Comparison of ENCODE assay signal across 25 cellular contexts in genomic region chrX:8845469-8845868, GRCh38. TPM values are rescaled to one million over a fixed set of nuclear protein-coding genes. Genes with fewer than 3 reads are reported as not detected.
"Had no signal": no experiment of that assay in that cellular context is flagged by ENCODE, and none has a peak within 500 bp of the region (broad histone marks: within the 10 kb centered on the region; RNA-seq: fewer than 3 reads in every experiment).

No MANE protein-coding gene starts in this region.

- H3K9me3 Mint-ChIP-seq: activated naive CD8-positive, alpha-beta T cell treated with anti-CD3 and anti-CD28 coated beads, Interleukin-2, amount 10 ng/mL, durations not matched to agents 7 days and 5 days; central memory CD8-positive, alpha-beta T cell; T-helper 1 cell treated with Interleukin-12 subunit alpha and Interleukin-12 subunit beta and Interleukin-4 antibody, amounts not matched to agents 30 μg/mL and 1 μg/mL, for 36 hours had no signal

- H3K9me3 ChIP-seq: ascending aorta, Peyer's patch had no signal

- H3K27ac ChIP-seq: ascending aorta, Peyer's patch had no signal

- H3K4me1 Mint-ChIP-seq: activated naive CD8-positive, alpha-beta T cell treated with anti-CD3 and anti-CD28 coated beads, Interleukin-2, amount 10 ng/mL, durations not matched to agents 7 days and 5 days; central memory CD8-positive, alpha-beta T cell had no signal

- DNase-seq: activated CD4-positive, alpha-beta T cell treated with anti-CD3 and anti-CD28 coated beads for 4 hours; activated CD4-positive, alpha-beta T cell treated with anti-CD3 and anti-CD28 coated beads, Interleukin-2, amount 50 U/mL, for 4 hours; activated CD8-positive, alpha-beta memory T cell treated with anti-CD3 and anti-CD28 coated beads, Interleukin-2, amount 50 U/mL, for 48 hours; activated CD8-positive, alpha-beta T cell treated with anti-CD3 and anti-CD28 coated beads, Interleukin-2, amount 10 ng/mL, durations not matched to agents 7 days and 5 days; activated naive CD4-positive, alpha-beta T cell treated with anti-CD3 and anti-CD28 coated beads, Interleukin-2, amount 50 U/mL, for 16 hours; activated naive CD8-positive, alpha-beta T cell treated with anti-CD3 and anti-CD28 coated beads, Interleukin-2, amount 10 ng/mL, durations not matched to agents 7 days and 5 days; activated T-cell treated with anti-CD3 and anti-CD28 coated beads, Interleukin-2, amount 50 U/mL, for 1 hour; KG1; NCI-H1092; NCI-H1417; NCI-H1930; NCI-H2171 treated with DMSO at 0.1 percent for 48 hours; NCI-H526; NCI-H774; Peyer's patch; SHP77 treated with DMSO at 0.1 percent for 48 hours had no signal

- ATAC-seq: activated CD4-positive, CD25-positive, alpha-beta regulatory T cell treated with anti-CD3 and anti-CD28 coated beads, Interleukin-2, amount 50 U/mL, for 24 hours; activated CD8-positive, alpha-beta T cell treated with anti-CD3 and anti-CD28 coated beads, Interleukin-2, amount 10 ng/mL, durations not matched to agents 7 days and 5 days had no signal

- H3K36me3 Mint-ChIP-seq: activated naive CD8-positive, alpha-beta T cell treated with anti-CD3 and anti-CD28 coated beads, Interleukin-2, amount 10 ng/mL, durations not matched to agents 7 days and 5 days; brain had no signal

- H3K4me1 ChIP-seq: ascending aorta, Peyer's patch had no signal

- H3K4me3 ChIP-seq: ascending aorta, Peyer's patch had no signal

- H3K4me3 Mint-ChIP-seq: activated CD8-positive, alpha-beta T cell treated with anti-CD3 and anti-CD28 coated beads, Interleukin-2, amount 10 ng/mL, durations not matched to agents 7 days and 5 days; activated naive CD8-positive, alpha-beta T cell treated with anti-CD3 and anti-CD28 coated beads, Interleukin-2, amount 10 ng/mL, durations not matched to agents 7 days and 5 days; central memory CD8-positive, alpha-beta T cell; T-helper 1 cell treated with Interleukin-12 subunit alpha and Interleukin-12 subunit beta and Interleukin-4 antibody, amounts not matched to agents 30 μg/mL and 1 μg/mL, for 36 hours had no signal

- H3K27ac Mint-ChIP-seq: activated CD8-positive, alpha-beta T cell treated with anti-CD3 and anti-CD28 coated beads, Interleukin-2, amount 10 ng/mL, durations not matched to agents 7 days and 5 days; activated naive CD8-positive, alpha-beta T cell treated with anti-CD3 and anti-CD28 coated beads, Interleukin-2, amount 10 ng/mL, durations not matched to agents 7 days and 5 days; T-helper 1 cell treated with Interleukin-12 subunit alpha and Interleukin-12 subunit beta and Interleukin-4 antibody, amounts not matched to agents 30 μg/mL and 1 μg/mL, for 36 hours had no signal

RNA-seq across cellular contexts. Expression of gene FAM9A, which starts 44.3 kb away (rescaled TPM):
- total RNA-seq: activated CD8-positive, alpha-beta T cell treated with anti-CD3 and anti-CD28 coated beads, Interleukin-2, amount 10 ng/mL, durations not matched to agents 7 days and 5 days; activated naive CD8-positive, alpha-beta T cell treated with anti-CD3 and anti-CD28 coated beads, Interleukin-2, amount 10 ng/mL, durations not matched to agents 7 days and 5 days; ascending aorta; MCF 10A; NCI-H460; OCI-LY7; Peyer's patch; SK-MEL-5 had no signal
